1 cellular context compared by ENCODE assay signal in genomic region chr7:73970801-73971229, GRCh38.
TF ChIP-seq lines count a peak whose summit lies in the region.

No MANE protein-coding gene starts in this region.

TF ChIP-seq in GM12878, 131 proteins besides CTCF, POLR2A, EP300 and RAD21:
- TF ChIP-seq PRDM15 (CRISPR knock-in tag; IDR thresholded peaks at IDR 0.05) (no peak), KLF5 (IDR thresholded peaks at IDR 0.05; ENCODE audit: partially characterized antibody) (no peak), NBN (IDR thresholded peaks at IDR 0.05) (no peak), LARP7 (IDR thresholded peaks at IDR 0.05) (no peak), NKRF (conservative IDR thresholded peaks at IDR 0.05) (no peak), PBX3 (IDR thresholded peaks at IDR 0.05; ENCODE audit: insufficient replicate concordance, low read depth, low read length) (no peak), RELA (IDR thresholded peaks at IDR 0.05; ENCODE audit: borderline replicate concordance, partially characterized antibody) (no peak), JUND (IDR thresholded peaks at IDR 0.05; ENCODE audit: low read depth, low read length) (no peak), HDAC2 (IDR thresholded peaks at IDR 0.05) (no peak), BCL11A (IDR thresholded peaks at IDR 0.05; ENCODE audit: low read depth, low read length) (no peak), MLLT1 (IDR thresholded peaks at IDR 0.05) (no peak), USF1 (IDR thresholded peaks at IDR 0.05; ENCODE audit: borderline replicate concordance, extremely low read length, insufficient read depth, low read depth, low read length) (no peak), ZBTB33 (IDR thresholded peaks at IDR 0.05) (no peak), CBX3 (IDR thresholded peaks at IDR 0.05; ENCODE audit: borderline replicate concordance, low read depth) (no peak), TBL1XR1 (IDR thresholded peaks at IDR 0.05; ENCODE audit: low read depth, low read length) (no peak), IKZF1 (conservative IDR thresholded peaks at IDR 0.05) (no peak), SREBF2 (IDR thresholded peaks at IDR 0.05; ENCODE audit: low read length) (no peak)
